ENCODE assay signal across 4 cellular contexts in the genomic region with DNA sequence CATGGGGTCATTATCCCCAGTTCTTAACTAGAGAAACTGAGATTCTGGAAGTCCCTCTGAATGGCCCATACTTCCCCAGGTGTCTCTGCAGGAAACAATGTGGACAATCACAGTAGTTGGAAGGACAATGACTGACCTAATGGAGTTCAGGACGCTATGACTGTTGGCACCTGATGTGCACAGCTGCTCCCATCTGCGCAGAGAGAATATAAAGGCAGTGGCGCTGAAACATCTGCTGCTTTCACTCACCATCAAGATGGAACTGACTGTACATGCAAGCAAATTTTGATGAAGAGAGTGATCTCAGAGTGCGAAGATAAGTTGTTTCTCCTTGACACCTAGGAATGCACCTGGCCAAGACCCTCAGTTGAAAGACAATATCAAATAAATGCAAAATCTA.
"Had no signal": no experiment of that assay in that cellular context is flagged by ENCODE, and none has a peak within 500 bp of the region (broad histone marks: within the 10 kb centered on the region; RNA-seq: fewer than 3 reads in every experiment).

No MANE protein-coding gene starts in this region.

- H3K4me1 Mint-ChIP-seq: GM23338, H9 had no signal

- H3K4me3 Mint-ChIP-seq: GM23338, H9 had no signal

- ATAC-seq: GM23338 had no signal

- H2AFZ ChIP-seq: GM23338 had no signal

- H3K27ac Mint-ChIP-seq: GM23338, H9 had no signal

- H3K4me3 ChIP-seq: GM23338 had no signal

- DNase-seq: H9, HCEC 1CT, IMR-90 had no signal

- H3K4me2 ChIP-seq: GM23338 had no signal
